Comparison of ENCODE assay signal across 12 cellular contexts in genomic region chr4:84901173-84901572, GRCh38.
DNase-seq lines count a peak whose midpoint lies in the region; ATAC-seq and TF ChIP-seq lines count a peak whose summit lies in the region.
"Had no signal": no experiment of that assay in that cellular context is flagged by ENCODE, and none has a peak within 500 bp of the region (broad histone marks: within the 10 kb centered on the region; RNA-seq: fewer than 3 reads in every experiment).

No MANE protein-coding gene starts in this region.

- H3K4ac ChIP-seq in mesendoderm (ENCODE audit: low read depth, low read length), result no peak overlapping the region

- H3K4me1 ChIP-seq in mesendoderm (ENCODE audit: control insufficient read depth, low read depth, low read length), result peaks cover 5% of the 10 kb centered on the region

- H3K79me1 ChIP-seq in mesendoderm (ENCODE audit: low read length), result peaks cover 14% of the 10 kb centered on the region

- H4K8ac ChIP-seq in mesendoderm (ENCODE audit: low read depth, low read length), result no peak overlapping the region

- H3K36me3 ChIP-seq in brain microvascular endothelial cell (replicated peaks) (no peaks in the 10 kb centered on the region), mesendoderm (ENCODE audit: control insufficient read depth, insufficient read depth, low read length) (no peaks in the 10 kb centered on the region)

- H2BK120ac ChIP-seq in mesendoderm (ENCODE audit: low read depth, low read length), result no peak overlapping the region

- no peak overlapping the region for H2BK15ac ChIP-seq in mesendoderm (replicated peaks; ENCODE audit: low read depth)

- WGBS in mesendoderm (ENCODE audit: extremely low coverage, insufficient coverage, low lambda C conversion rate), result no CpG with 5 or more reads among the region's 3 CpGs

- H3K4me3 ChIP-seq in brain microvascular endothelial cell (ENCODE audit: low read depth, low read length) (no peak overlapping the region), mesendoderm (ENCODE audit: low read length) (no peak overlapping the region)

- H3K23ac ChIP-seq in mesendoderm (ENCODE audit: low read length), result no peak overlapping the region

- no peak overlapping the region for H3K4me2 ChIP-seq in mesendoderm (ENCODE audit: low read length)
- H3K4me2 ChIP-seq: KMS-11 had no signal

- DNase-seq in D341Med (ENCODE audit: low spot score) (peak; percentile 60), NCI-H524 (lab: John Stamatoyannopoulos, UW) (peak; percentile 91 to 94), brain microvascular endothelial cell (no peak), mesendoderm (peak; percentile 43), SHP77 (lab: John Stamatoyannopoulos, UW) (no peak)
- DNase-seq: COR-L47, NCI-H146, NCI-H2081, NCI-H345 had no signal

- H2BK5ac ChIP-seq in mesendoderm (ENCODE audit: low read length), result no peak overlapping the region

- no peak overlapping the region for H3K56ac ChIP-seq in mesendoderm (ENCODE audit: low read length)

- H2AK5ac ChIP-seq in mesendoderm (ENCODE audit: low read length), result no peak overlapping the region

- ATAC-seq in HG03469 (IDR thresholded peaks at IDR 0.05; ENCODE audit: unreplicated experiment) (no peak), GM21529 (IDR thresholded peaks at IDR 0.05; ENCODE audit: unreplicated experiment) (no peak)

- no peak overlapping the region for H3K9ac ChIP-seq in mesendoderm (ENCODE audit: low read length)
- H3K9ac ChIP-seq: KMS-11 had no signal

- H3K18ac ChIP-seq in mesendoderm (ENCODE audit: low read length), result no peak overlapping the region

- no peak overlapping the region for H4K5ac ChIP-seq in mesendoderm (ENCODE audit: low read length)

- TF ChIP-seq CTCF in brain microvascular endothelial cell (IDR thresholded peaks at IDR 0.05; ENCODE audit: low read depth, low read length, missing control alignments), result peak; percentile 22

- H3K27me3 ChIP-seq in brain microvascular endothelial cell (replicated peaks) (no peaks in the 10 kb centered on the region), mesendoderm (ENCODE audit: insufficient read depth, low read length, poor library complexity) (no peaks in the 10 kb centered on the region)

- no peak overlapping the region for H3K27ac ChIP-seq in brain microvascular endothelial cell
- no peak overlapping the region for H3K27ac ChIP-seq in mesendoderm (ENCODE audit: low read depth, low read length)
- H3K27ac ChIP-seq: KMS-11 had no signal

- H3K79me2 ChIP-seq in mesendoderm (ENCODE audit: control insufficient read depth, insufficient read depth, low read length), result peaks cover 4% of the 10 kb centered on the region

- in situ Hi-C loops in brain microvascular endothelial cell (cut with HindIII; ENCODE audit: low pct_ligation_motif_present, low sequenced_read_pairs), result no loop called here

Comparison
In these comparisons a context has a peak if more than half of its experiments do, and no peak if none do; other contexts are left out.
1. DNase-seq: peak in D341Med (single experiment), NCI-H524 (2 of 2) and mesendoderm (single experiment); none in brain microvascular endothelial cell (single experiment) and SHP77 (0 of 2).